ENCODE assay signal across 8 cellular contexts in the genomic region with DNA sequence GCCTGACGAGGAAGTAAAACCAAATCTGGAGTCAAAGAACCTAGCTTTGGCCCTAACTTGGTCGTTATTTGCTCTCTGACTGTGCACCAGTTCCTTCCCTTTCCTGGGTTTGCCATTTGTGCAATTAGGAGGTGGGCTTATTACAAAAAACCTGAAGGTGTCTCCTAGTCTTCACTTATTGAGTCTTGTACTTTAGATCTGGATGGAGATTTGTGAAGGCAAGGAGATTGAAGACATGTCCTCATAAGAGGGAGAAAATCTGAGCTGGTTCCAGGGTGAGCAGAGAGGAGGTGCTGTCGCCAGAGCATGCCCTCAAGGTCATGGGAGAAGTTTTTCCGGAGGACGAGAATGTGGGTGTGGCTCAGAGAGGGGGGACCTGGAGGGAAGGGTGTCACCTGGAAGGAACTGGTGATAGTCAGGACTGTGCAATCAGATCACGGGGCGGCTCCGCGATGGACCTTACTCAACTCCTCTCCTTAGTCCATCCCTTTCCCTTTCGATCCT. TPM values are rescaled to one million over a fixed set of nuclear protein-coding genes. Genes with fewer than 3 reads are reported as not detected.
A peak's percentile ranks its signal among the peaks of the same experiment; 100 is the strongest.
DNase-seq lines count a peak whose midpoint lies in the region; ATAC-seq and TF ChIP-seq lines count a peak whose summit lies in the region.

No MANE protein-coding gene starts in this region.

- peaks cover 47% of the 10 kb centered on the region for H3K4me1 Mint-ChIP-seq in activated naive CD8-positive, alpha-beta T cell treated with anti-CD3 and anti-CD28 coated beads, Interleukin-2, amount 50 U/mL, for 24 hours

- no peak for DNase-seq in left ventricle myocardium inferior
- no peak for DNase-seq in Right ventricle myocardium inferior (ENCODE audit: missing footprints)
- DNase-seq in activated naive CD8-positive, alpha-beta T cell treated with anti-CD3 and anti-CD28 coated beads, Interleukin-2, amount 50 U/mL, for 24 hours, result no peak
- no peak for DNase-seq in lower lobe of right lung
- no peak for DNase-seq in NCI-H2227 treated with DMSO at 0.1 percent for 48 hours (lab: John Stamatoyannopoulos, UW)

- no peaks in the 10 kb centered on the region for H3K36me3 ChIP-seq in left ventricle myocardium inferior
- H3K36me3 ChIP-seq in lower lobe of right lung, result no peaks in the 10 kb centered on the region

- H3K9me3 Mint-ChIP-seq in activated naive CD8-positive, alpha-beta T cell treated with anti-CD3 and anti-CD28 coated beads, Interleukin-2, amount 50 U/mL, for 24 hours, result no peaks in the 10 kb centered on the region

- ATAC-seq in Right ventricle myocardium inferior, result no peak
- ATAC-seq in activated naive CD8-positive, alpha-beta T cell treated with anti-CD3 and anti-CD28 coated beads, Interleukin-2, amount 50 U/mL, for 24 hours, result no peak
- no peak for ATAC-seq in lower lobe of right lung
- ATAC-seq in GM21825 (IDR thresholded peaks at IDR 0.05; ENCODE audit: unreplicated experiment), result no peak
- no peak for ATAC-seq in HG02610 (IDR thresholded peaks at IDR 0.05; ENCODE audit: unreplicated experiment)
- ATAC-seq in HG02970 (IDR thresholded peaks at IDR 0.05; ENCODE audit: low FRiP score, unreplicated experiment), result no peak

- TF ChIP-seq CTCF in left ventricle myocardium inferior (IDR thresholded peaks at IDR 0.05; ENCODE audit: borderline replicate concordance) (peak; percentile 38), lower lobe of right lung (IDR thresholded peaks at IDR 0.05) (peak; percentile 20)

- no peaks in the 10 kb centered on the region for H3K36me3 Mint-ChIP-seq in activated naive CD8-positive, alpha-beta T cell treated with anti-CD3 and anti-CD28 coated beads, Interleukin-2, amount 50 U/mL, for 24 hours (ENCODE audit: low read depth)

- intact Hi-C loops in left ventricle myocardium inferior (cut with micrococcal nuclease), result no loop called here
- intact Hi-C loops in Right ventricle myocardium inferior (cut with DNase I), result loop anchor here (1.0 to 10.0 kb wide), 2 partner anchors 80 to 329 kb away; partner anchors contain the start of genes GSS and MYH7B
- intact Hi-C loops in lower lobe of right lung (cut with DNase I), result no loop called here

- H3K27ac Mint-ChIP-seq in activated naive CD8-positive, alpha-beta T cell treated with anti-CD3 and anti-CD28 coated beads, Interleukin-2, amount 50 U/mL, for 24 hours, result peak overlapping the region; percentile 33

- peak overlapping the region; percentile 89 for H3K27ac ChIP-seq in left ventricle myocardium inferior (replicated peaks)
- peak overlapping the region; percentile 79 for H3K27ac ChIP-seq in lower lobe of right lung

- no peaks in the 10 kb centered on the region for H3K27me3 Mint-ChIP-seq in activated naive CD8-positive, alpha-beta T cell treated with anti-CD3 and anti-CD28 coated beads, Interleukin-2, amount 50 U/mL, for 24 hours

- peak overlapping the region; percentile 87 for H3K4me3 Mint-ChIP-seq in activated naive CD8-positive, alpha-beta T cell treated with anti-CD3 and anti-CD28 coated beads, Interleukin-2, amount 50 U/mL, for 24 hours

- no peaks in the 10 kb centered on the region for H3K9me3 ChIP-seq in left ventricle myocardium inferior (replicated peaks)
- H3K9me3 ChIP-seq in lower lobe of right lung, result no peaks in the 10 kb centered on the region

- H3K4me3 ChIP-seq in left ventricle myocardium inferior (peak overlapping the region; percentile 83), lower lobe of right lung (peak overlapping the region; percentile 82)

- peaks cover 83% of the 10 kb centered on the region for H3K4me1 ChIP-seq in left ventricle myocardium inferior
- peaks cover 56% of the 10 kb centered on the region for H3K4me1 ChIP-seq in lower lobe of right lung

- no peaks in the 10 kb centered on the region for H3K27me3 ChIP-seq in left ventricle myocardium inferior (ENCODE audit: low read depth)
- H3K27me3 ChIP-seq in lower lobe of right lung (ENCODE audit: low read depth), result no peaks in the 10 kb centered on the region

RNA-seq across cellular contexts. Expression of gene ACSS2, which starts 0.7 kb away (rescaled TPM):
- total RNA-seq in left ventricle myocardium inferior (101 TPM), Right ventricle myocardium inferior (149 TPM), lower lobe of right lung (131 TPM)

RNA-seq across cellular contexts. Expression of gene GGT7, which starts 3.1 kb away (rescaled TPM):
- total RNA-seq in left ventricle myocardium inferior (21.6 TPM), Right ventricle myocardium inferior (19.1 TPM), lower lobe of right lung (24.0 TPM)

RNA-seq across cellular contexts. Expression of gene NCOA6, which starts 50.3 kb away (rescaled TPM):
- total RNA-seq in left ventricle myocardium inferior, result 14.0 TPM
- 16.0 TPM for total RNA-seq in Right ventricle myocardium inferior
- 27.1 TPM for total RNA-seq in lower lobe of right lung
